Comparison of ENCODE assay signal across 13 cellular contexts in the genomic region with DNA sequence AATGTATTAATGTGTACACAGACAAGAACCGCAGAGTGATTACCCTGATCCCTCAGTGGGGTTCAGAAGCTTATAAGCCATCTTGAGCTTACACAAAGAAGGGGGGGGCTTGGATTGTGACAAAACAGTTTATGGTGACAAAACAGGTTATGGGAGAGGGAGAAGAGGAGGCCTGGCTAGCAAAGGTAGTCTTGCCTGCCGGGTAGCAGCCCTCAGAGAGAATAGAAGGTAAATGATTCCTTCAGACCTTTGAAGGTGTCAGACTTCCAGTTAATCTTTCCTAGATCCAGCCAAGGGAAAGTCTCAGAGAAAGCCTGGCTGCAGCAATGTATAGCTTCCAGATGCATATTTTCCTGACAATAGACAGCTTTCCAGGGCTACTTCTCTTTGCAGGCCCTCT. TPM values are rescaled to one million over a fixed set of nuclear protein-coding genes. Genes with fewer than 3 reads are reported as not detected.
A peak's percentile ranks its signal among the peaks of the same experiment; 100 is the strongest.
DNase-seq lines count a peak whose midpoint lies in the region; ATAC-seq and TF ChIP-seq lines count a peak whose summit lies in the region.
"Had no signal": no experiment of that assay in that cellular context is flagged by ENCODE, and none has a peak within 500 bp of the region (broad histone marks: within the 10 kb centered on the region; RNA-seq: fewer than 3 reads in every experiment).

No MANE protein-coding gene starts in this region.

- no peak overlapping the region for H3K4me2 ChIP-seq in OCI-LY7 (ENCODE audit: low read length)

- H3K79me2 ChIP-seq in OCI-LY7 (ENCODE audit: insufficient read depth, low read depth, low read length), result no peaks in the 10 kb centered on the region

- no peaks in the 10 kb centered on the region for H3K9me2 ChIP-seq in OCI-LY7 (ENCODE audit: insufficient read depth, low read length)

- no peak for TF ChIP-seq CTCF in OCI-LY7 (conservative IDR thresholded peaks at IDR 0.05; ENCODE audit: low read length)
- no peak for TF ChIP-seq CTCF in stomach (IDR thresholded peaks at IDR 0.05)

- H2AFZ ChIP-seq in OCI-LY7 (ENCODE audit: low read length), result peak overlapping the region; percentile 54

- H4K20me1 ChIP-seq in OCI-LY7 (ENCODE audit: insufficient read depth, low read length), result no peaks in the 10 kb centered on the region

- peaks cover 54% of the 10 kb centered on the region for H3K4me1 ChIP-seq in OCI-LY7 (ENCODE audit: insufficient read depth, low read length, poor library complexity, severe bottlenecking)
- peaks cover 26 to 57% (median 46%) of the 10 kb centered on the region in 4 donors for H3K4me1 ChIP-seq in stomach

- H3K36me3 ChIP-seq in OCI-LY7 (ENCODE audit: insufficient read depth, low read length), result no peaks in the 10 kb centered on the region
- no peaks in the 10 kb centered on the region for H3K36me3 ChIP-seq in stomach

- POLR2A ChIA-PET in OCI-LY7 (lab: Charles Lee), result interaction anchor here (0.7 to 1.1 kb wide), 3 partner anchors 9 to 25 kb away, joined by 3 to 4 read pairs (median 3); no protein-coding TSS in a partner anchor

- peak; percentile 10 for DNase-seq in DMS79 treated with DMSO at 0.1 percent for 48 hours (lab: John Stamatoyannopoulos, UW)
- DNase-seq in DMS79 (lab: John Stamatoyannopoulos, UW), result no peak
- DNase-seq in OCI-LY7 (ENCODE audit: low spot score), result no peak
- no peak for DNase-seq in left colon
- DNase-seq in stomach, result no peak
- DNase-seq in NCI-H1092 treated with DMSO at 0.1 percent for 48 hours (lab: John Stamatoyannopoulos, UW), result no peak
- DNase-seq in DMS114 treated with DMSO at 0.1 percent for 48 hours (lab: John Stamatoyannopoulos, UW; ENCODE audit: unreplicated experiment), result no peak
- DNase-seq: 8988T; activated T-cell treated with anti-CD3 and anti-CD28 coated beads, Interleukin-2, amount 50 U/mL, for 4 hours; DMS 273 treated with DMSO at 0.1 percent for 48 hours; SHP77 treated with DMSO at 0.1 percent for 48 hours had no signal

- ATAC-seq in left colon (peak; percentile 6), GM19395 (IDR thresholded peaks at IDR 0.05; ENCODE audit: unreplicated experiment) (no peak)
- ATAC-seq: naive thymus-derived CD4-positive, alpha-beta T cell had no signal

- H3K4me3 ChIP-seq in OCI-LY7 (ENCODE audit: low read depth, low read length, poor library complexity, severe bottlenecking) (no peak overlapping the region), stomach (no peak overlapping the region)

- H3K27ac ChIP-seq in OCI-LY7 (ENCODE audit: low read depth, low read length, poor library complexity, severe bottlenecking) (no peak overlapping the region), stomach (peak overlapping the region; percentile 52 to 90 (median 71))

- no peaks in the 10 kb centered on the region for H3K27me3 ChIP-seq in stomach

- H3K9me3 ChIP-seq in OCI-LY7 (ENCODE audit: low read length) (no peaks in the 10 kb centered on the region), stomach (no peaks in the 10 kb centered on the region)

- no peak for TF ChIP-seq EP300 in stomach (IDR thresholded peaks at IDR 0.05)

- no TSS peak for BruUV-seq in OCI-LY7 (replicated peaks; lab: Mats Ljungman, UMichigan)

- 29 to 72% (median 44%) methylated on average over 2 of the region's 2 CpGs for WGBS in stomach, 5 donors

- no peak for TF ChIP-seq POLR2A in stomach (IDR thresholded peaks at IDR 0.05)

- intact Hi-C loops in OCI-LY7 (cut with micrococcal nuclease; ENCODE audit: unreplicated experiment), result no loop called here
- intact Hi-C loops in left colon (cut with DNase I, micrococcal nuclease), result no loop called here
- intact Hi-C loops in stomach (cut with DNase I; ENCODE audit: low total_unique reads), result no loop called here

- CTCF ChIA-PET in OCI-LY7 (lab: Charles Lee; ENCODE audit: unreplicated experiment), result no interaction called here

RNA-seq across cellular contexts. Expression of gene RAPH1, which starts 44.6 kb away (rescaled TPM):
- total RNA-seq in OCI-LY7 (2014; rRNA removed; shearing (Covaris generic)), result 4.0 and 4.5 TPM in 2 replicates
- total RNA-seq in OCI-LY7 (2022) (16.9 and 21.5 TPM in 2 replicates), left colon (10 to 100 TPM; 47.4 to 55.1 TPM), stomach (1,000 to 10,000 TPM in 1 of 5 donors, 100 to 1,000 TPM in 1, 10 to 100 TPM in 2, 1 to 10 TPM in 1; 4.7 to 1,062 (median 44.6) TPM)
- polyA plus RNA-seq in stomach, result 1 to 10 TPM; 2.5 to 3.7 (median 3.5) TPM
